In genomic region chr15:90916461-90916860, GRCh38 we compare ENCODE assay signal across 20 cellular contexts. TPM values are rescaled to one million over a fixed set of nuclear protein-coding genes. Genes with fewer than 3 reads are reported as not detected.
DNase-seq lines count a peak whose midpoint lies in the region; ATAC-seq, FAIRE-seq and TF ChIP-seq lines count a peak whose summit lies in the region.
"Had no signal": no experiment of that assay in that cellular context is flagged by ENCODE, and none has a peak within 500 bp of the region (broad histone marks: within the 10 kb centered on the region; RNA-seq: fewer than 3 reads in every experiment).

No MANE protein-coding gene starts in this region.

- intact Hi-C loops in HepG2 (cut with micrococcal nuclease; ENCODE audit: unreplicated experiment): no loop called here

- TF ChIP-seq CTCF in liver (IDR thresholded peaks at IDR 0.05; ENCODE audit: low read depth, low read length, missing input control): no peak
- no peak for TF ChIP-seq CTCF in HepG2 (CRISPR knock-in tag; IDR thresholded peaks at IDR 0.05)
- no peak for TF ChIP-seq CTCF in glutamatergic neuron (IDR thresholded peaks at IDR 0.05; ENCODE audit: partially characterized antibody, unreplicated experiment)
- TF ChIP-seq CTCF in osteoblast (IDR thresholded peaks at IDR 0.05; ENCODE audit: extremely low read depth, low read depth, low read length): no peak

- H3K27ac Mint-ChIP-seq in glutamatergic neuron (ENCODE audit: unreplicated experiment): peak overlapping the region; percentile 89
- H3K27ac Mint-ChIP-seq in T-cell: no peak overlapping the region
- H3K27ac Mint-ChIP-seq: T-helper 1 cell treated with Interleukin-12 subunit alpha and Interleukin-12 subunit beta and Interleukin-4 antibody, amounts not matched to agents 30 μg/mL and 1 μg/mL, for 36 hours had no signal

- DNase-seq in HepG2 (ENCODE audit: low spot score) (no peak), glutamatergic neuron (no peak), osteoblast (ENCODE audit: insufficient read length, low spot score, missing footprints) (peak; percentile 78), middle frontal gyrus (ENCODE audit: extremely low spot score, low spot score) (no peak), T-cell (no peak), NCI-H2171 (lab: John Stamatoyannopoulos, UW) (no peak)
- DNase-seq in stimulated activated CD4-positive, alpha-beta T cell treated with anti-CD3 and anti-CD28 coated beads, Interleukin-12 subunit alpha, Interleukin-12 subunit beta, amount 100 ng/mL, for 4 hours: no peak
- DNase-seq: activated CD4-positive, alpha-beta T cell treated with anti-CD3 and anti-CD28 coated beads for 4 hours; activated naive CD4-positive, alpha-beta T cell; activated T-cell treated with anti-CD3 and anti-CD28 coated beads, Interleukin-2, amount 50 U/mL, for 48 hours; DND-41; H9; naive thymus-derived CD8-positive, alpha-beta T cell; NCI-H2171 treated with DMSO at 0.1 percent for 48 hours; NCI-H524 treated with DMSO at 0.1 percent for 48 hours; NK-92 treated with Interleukin-12 subunit alpha and Interleukin-12 subunit beta, amount 100 ng/mL, for 24 hours had no signal

- TF ChIP-seq RAD21 in liver (IDR thresholded peaks at IDR 0.05) (no peak), HepG2 (CRISPR knock-in tag; IDR thresholded peaks at IDR 0.05) (no peak)

- peak overlapping the region; percentile 54 for H3K4me3 Mint-ChIP-seq in glutamatergic neuron (ENCODE audit: unreplicated experiment)
- no peak overlapping the region for H3K4me3 Mint-ChIP-seq in T-cell
- H3K4me3 Mint-ChIP-seq: central memory CD8-positive, alpha-beta T cell; H9; T-helper 1 cell treated with Interleukin-12 subunit alpha and Interleukin-12 subunit beta and Interleukin-4 antibody, amounts not matched to agents 30 μg/mL and 1 μg/mL, for 36 hours had no signal

- H3K9ac ChIP-seq in liver (ENCODE audit: low read depth in 1 of 2, low read length in 2 of 2) (no peak overlapping the region), HepG2 (ENCODE audit: insufficient read depth, low read depth, low read length) (no peak overlapping the region)

- H3K36me3 Mint-ChIP-seq in glutamatergic neuron (ENCODE audit: unreplicated experiment): peaks cover 5% of the 10 kb centered on the region
- H3K36me3 Mint-ChIP-seq in T-cell: peaks cover 74% of the 10 kb centered on the region

- 91% methylated on average over 11 of the region's 11 CpGs for whole genome bisulfite sequencing in liver
- WGBS in HepG2 (ENCODE audit: low lambda C conversion rate): 91% methylated on average over 11 of the region's 11 CpGs

- peaks cover 19 to 93% (median 70%) of the 10 kb centered on the region in 4 donors for H3K36me3 ChIP-seq in liver (ENCODE audit: control insufficient read depth in 4 of 4, insufficient read depth in 3 of 4, low read depth in 1 of 4, low read length in 3 of 4)
- peaks cover 36 to 82% of the 10 kb centered on the region in 2 experiments; a peak in 4 of 5 replicates for H3K36me3 ChIP-seq in HepG2 (replicated peaks in 1 of 2; ENCODE audit: control insufficient read depth in 1 of 2, insufficient read depth in 2 of 2, low read length in 2 of 2)
- peaks cover 69% of the 10 kb centered on the region for H3K36me3 ChIP-seq in osteoblast (ENCODE audit: insufficient read depth, low read length)

- CTCF ChIA-PET in HepG2 (lab: Yijun Ruan, JAX; ENCODE audit: low intra/inter-chr PET ratio, low total read pairs): no interaction called here
- CTCF ChIA-PET in T-cell (lab: Charles Lee): no interaction called here

- TF ChIP-seq EP300 in HepG2 (IDR thresholded peaks at IDR 0.05; ENCODE audit: low read depth in 2 of 2, low read length in 2 of 2): no peak
- no peak for TF ChIP-seq EP300 in HepG2 (CRISPR knock-in tag; IDR thresholded peaks at IDR 0.05; ENCODE audit: borderline replicate concordance)

- no peak for TF ChIP-seq POLR2A in HepG2 (IDR thresholded peaks at IDR 0.05; ENCODE audit: insufficient read depth in 1 of 2, low read depth in 2 of 2, low read length in 2 of 2)

- H3K9me3 Mint-ChIP-seq in glutamatergic neuron (ENCODE audit: unreplicated experiment): peaks cover 16% of the 10 kb centered on the region
- H3K9me3 Mint-ChIP-seq in T-cell: no peaks in the 10 kb centered on the region
- H3K9me3 Mint-ChIP-seq: central memory CD8-positive, alpha-beta T cell; H9; naive thymus-derived CD8-positive, alpha-beta T cell; T-helper 1 cell treated with Interleukin-12 subunit alpha and Interleukin-12 subunit beta and Interleukin-4 antibody, amounts not matched to agents 30 μg/mL and 1 μg/mL, for 36 hours had no signal

- H3K27me3 ChIP-seq in liver (ENCODE audit: control insufficient read depth in 4 of 4, insufficient read depth in 4 of 4, low read length in 3 of 4): no peaks in the 10 kb centered on the region
- no peaks in the 10 kb centered on the region for H3K27me3 ChIP-seq in HepG2 (ENCODE audit: control insufficient read depth in 1 of 2, insufficient read depth in 2 of 2, low read length in 2 of 2)
- no peaks in the 10 kb centered on the region for H3K27me3 ChIP-seq in osteoblast (ENCODE audit: insufficient read depth, low read length)

- H2AFZ ChIP-seq in HepG2 (ENCODE audit: low read length) (no peak overlapping the region), osteoblast (ENCODE audit: low read length) (no peak overlapping the region)

- BruUV-seq in HepG2 (replicated peaks; lab: Mats Ljungman, UMichigan): no TSS peak

- H3K4me1 ChIP-seq in liver (ENCODE audit: control insufficient read depth in 4 of 4, insufficient read depth in 4 of 4, low read length in 3 of 4) (no peaks in the 10 kb centered on the region), HepG2 (ENCODE audit: insufficient read depth, low read length) (no peaks in the 10 kb centered on the region), osteoblast (ENCODE audit: insufficient read depth, low read length) (no peaks in the 10 kb centered on the region)

- H3K79me2 ChIP-seq in HepG2 (ENCODE audit: insufficient read depth, low read length) (no peaks in the 10 kb centered on the region), osteoblast (ENCODE audit: insufficient read depth, low read length) (no peaks in the 10 kb centered on the region)

- no peak for FAIRE-seq in HepG2 (lab: Jason Lieb, UNC)
- FAIRE-seq: RCC 7860 had no signal

- H3K4me1 Mint-ChIP-seq in glutamatergic neuron (ENCODE audit: low read depth, unreplicated experiment) (peaks cover 27% of the 10 kb centered on the region), T-cell (no peaks in the 10 kb centered on the region)

- H3K4me2 ChIP-seq in HepG2 (ENCODE audit: low read depth, low read length) (no peak overlapping the region), osteoblast (ENCODE audit: insufficient read depth, low read length) (no peak overlapping the region)

- H3K27ac ChIP-seq in liver (ENCODE audit: low read depth in 1 of 2, low read length in 2 of 2) (peak overlapping the region; percentile 15 to 40), HepG2 (ENCODE audit: extremely low read length, insufficient read depth, low read length) (no peak overlapping the region), osteoblast (ENCODE audit: low read depth, low read length) (no peak overlapping the region)

- no peaks in the 10 kb centered on the region for H3K9me3 ChIP-seq in liver (ENCODE audit: control insufficient read depth in 4 of 4, low read length in 3 of 4)
- no peaks in the 10 kb centered on the region for H3K9me3 ChIP-seq in HepG2 (ENCODE audit: low read length)
- no peaks in the 10 kb centered on the region for H3K9me3 ChIP-seq in osteoblast (ENCODE audit: low read depth, low read length)

- H3K27me3 Mint-ChIP-seq in glutamatergic neuron (ENCODE audit: unreplicated experiment) (peaks cover 9% of the 10 kb centered on the region), T-cell (no peaks in the 10 kb centered on the region)
- H3K27me3 Mint-ChIP-seq: central memory CD8-positive, alpha-beta T cell; naive thymus-derived CD8-positive, alpha-beta T cell had no signal

- POLR2A ChIA-PET in HepG2 (lab: Yijun Ruan, JAX) (no interaction called here), T-cell (lab: Charles Lee) (no interaction called here)

- in situ Hi-C loops in HepG2 (cut with HindIII; ENCODE audit: extremely low pct_ligation_motif_present, low pct_unique_long_range_greater_than_20kb): no loop called here

- ATAC-seq in HepG2 (no peak), T-cell (replicated peaks in 1 of 4) (no peak)
- ATAC-seq: naive thymus-derived CD8-positive, alpha-beta T cell had no signal

- H3K4me3 ChIP-seq in liver (ENCODE audit: low read depth in 1 of 3, low read length in 3 of 3) (no peak overlapping the region), HepG2 (replicated peaks in 1 of 3; ENCODE audit: insufficient read depth in 1 of 3, low read depth in 2 of 3, low read length in 3 of 3) (no peak overlapping the region), osteoblast (ENCODE audit: insufficient read depth, low read length) (no peak overlapping the region)

- no peaks in the 10 kb centered on the region for H4K20me1 ChIP-seq in HepG2 (ENCODE audit: insufficient read depth, low read length)
- no peaks in the 10 kb centered on the region for H4K20me1 ChIP-seq in osteoblast (ENCODE audit: insufficient read depth, low read length)

RNA-seq across cellular contexts. Expression of gene MAN2A2, which starts 13.4 kb away (rescaled TPM):
- total RNA-seq in liver (100 to 1,000 TPM in 1 of 2 donors, 10 to 100 TPM in 1; 73.9 to 111 TPM), HepG2 (2016; rRNA removed; fragmentation: Illumina TruSeq; extraction: Trizol) (6.7 and 17.5 TPM in 2 replicates), glutamatergic neuron (ENCODE audit: unreplicated experiment) (81.8 TPM), osteoblast (15.2 and 20.0 TPM in 2 replicates), T-cell (100 to 1,000 TPM; 119 to 158 (median 142) TPM)
- polyA plus RNA-seq in liver (10 to 100 TPM; 17.3 to 27.8 TPM), HepG2 (2011; rRNA removed) (43.8 and 51.5 TPM in 2 replicates)
- total RNA-seq in HepG2 (2016; cell fraction: cytosol; rRNA removed; fragmentation: Illumina TruSeq; extraction: Trizol; ENCODE audit: low read depth): 8.9 and 9.3 TPM in 2 replicates
- 5.6 and 21.4 TPM in 2 replicates for total RNA-seq in HepG2 (2016; cell fraction: insoluble cytoplasmic fraction; rRNA removed; fragmentation: Illumina TruSeq; extraction: Trizol)
- 9.6 and 10.0 TPM in 2 replicates for total RNA-seq in HepG2 (2016; cell fraction: membrane; rRNA removed; fragmentation: Illumina TruSeq; extraction: Trizol)
- total RNA-seq in HepG2 (2016; cell fraction: nucleus; rRNA removed; fragmentation: Illumina TruSeq; extraction: Trizol): 31.3 and 36.5 TPM in 2 replicates
- 18.4 and 29.4 TPM in 2 replicates for polyA plus RNA-seq in HepG2 (2011; cell fraction: cytosol; rRNA removed)
- 296 and 398 TPM in 2 replicates for polyA plus RNA-seq in HepG2 (2011; cell fraction: nucleus; rRNA removed)
- polyA plus RNA-seq in HepG2 (2012): 13.2 and 18.7 TPM in 2 replicates
- 1.5 and 2.3 TPM in 2 replicates for polyA plus RNA-seq in HepG2 (2016; cell fraction: cytosol; fragmentation: Illumina TruSeq; extraction: Trizol; ENCODE audit: low read depth)
- 7.9 and 9.3 TPM in 2 replicates for polyA plus RNA-seq in HepG2 (2016; cell fraction: insoluble cytoplasmic fraction; fragmentation: Illumina TruSeq; extraction: Trizol; ENCODE audit: low read depth)
- polyA plus RNA-seq in HepG2 (2016; cell fraction: membrane; fragmentation: Illumina TruSeq; extraction: Trizol; ENCODE audit: low read depth): 5.8 and 8.8 TPM in 2 replicates
- 117 and 126 TPM in 2 replicates for polyA plus RNA-seq in HepG2 (2016; cell fraction: nucleus; fragmentation: Illumina TruSeq; extraction: Trizol; ENCODE audit: insufficient read depth, low read depth)
- 46.3 and 58.9 TPM in 2 replicates for polyA minus RNA-seq in HepG2 (2011; rRNA and poly(A)+ RNA removed; ENCODE audit: low replicate concordance)
- 16.2 and 16.4 TPM in 2 replicates for polyA minus RNA-seq in HepG2 (2011; cell fraction: cytosol; rRNA and poly(A)+ RNA removed)
- 38.2 and 38.5 TPM in 2 replicates for polyA minus RNA-seq in HepG2 (2011; cell fraction: nucleus; rRNA and poly(A)+ RNA removed)

RNA-seq across cellular contexts. Expression of gene HDDC3, which starts 15.9 kb away (rescaled TPM):
- 10 to 100 TPM; 12.5 to 15.3 TPM for total RNA-seq in liver
- polyA plus RNA-seq in liver: 10 to 100 TPM; 12.9 to 15.4 TPM
- 28.3 and 30.0 TPM in 2 replicates for total RNA-seq in HepG2 (2016; rRNA removed; fragmentation: Illumina TruSeq; extraction: Trizol)
- total RNA-seq in HepG2 (2016; cell fraction: cytosol; rRNA removed; fragmentation: Illumina TruSeq; extraction: Trizol; ENCODE audit: low read depth): 9.5 and 9.9 TPM in 2 replicates
- total RNA-seq in HepG2 (2016; cell fraction: insoluble cytoplasmic fraction; rRNA removed; fragmentation: Illumina TruSeq; extraction: Trizol): 29.5 and 31.1 TPM in 2 replicates
- 19.0 and 21.4 TPM in 2 replicates for total RNA-seq in HepG2 (2016; cell fraction: membrane; rRNA removed; fragmentation: Illumina TruSeq; extraction: Trizol)
- 14.9 and 16.3 TPM in 2 replicates for total RNA-seq in HepG2 (2016; cell fraction: nucleus; rRNA removed; fragmentation: Illumina TruSeq; extraction: Trizol)
- 18.7 and 21.7 TPM in 2 replicates for polyA plus RNA-seq in HepG2 (2011; rRNA removed)
- polyA plus RNA-seq in HepG2 (2011; cell fraction: cytosol; rRNA removed): 21.7 and 23.0 TPM in 2 replicates
- polyA plus RNA-seq in HepG2 (2011; cell fraction: nucleus; rRNA removed): 18.2 and 23.4 TPM in 2 replicates
- 12.4 and 14.3 TPM in 2 replicates for polyA plus RNA-seq in HepG2 (2012)
- 15.3 and 16.8 TPM in 2 replicates for polyA plus RNA-seq in HepG2 (2016; cell fraction: cytosol; fragmentation: Illumina TruSeq; extraction: Trizol; ENCODE audit: low read depth)
- polyA plus RNA-seq in HepG2 (2016; cell fraction: insoluble cytoplasmic fraction; fragmentation: Illumina TruSeq; extraction: Trizol; ENCODE audit: low read depth): 32.6 and 35.8 TPM in 2 replicates
- polyA plus RNA-seq in HepG2 (2016; cell fraction: membrane; fragmentation: Illumina TruSeq; extraction: Trizol; ENCODE audit: low read depth): 20.1 and 22.5 TPM in 2 replicates
- 23.2 and 27.0 TPM in 2 replicates for polyA plus RNA-seq in HepG2 (2016; cell fraction: nucleus; fragmentation: Illumina TruSeq; extraction: Trizol; ENCODE audit: insufficient read depth, low read depth)
- polyA minus RNA-seq in HepG2 (2011; rRNA and poly(A)+ RNA removed; ENCODE audit: low replicate concordance): 12.2 and 28.5 TPM in 2 replicates
- polyA minus RNA-seq in HepG2 (2011; cell fraction: cytosol; rRNA and poly(A)+ RNA removed): 8.2 and 8.6 TPM in 2 replicates
- 13.3 and 14.7 TPM in 2 replicates for polyA minus RNA-seq in HepG2 (2011; cell fraction: nucleus; rRNA and poly(A)+ RNA removed)
- 10.7 TPM for total RNA-seq in glutamatergic neuron (ENCODE audit: unreplicated experiment)
- total RNA-seq in osteoblast: 8.8 and 11.6 TPM in 2 replicates
- total RNA-seq in T-cell: 10 to 100 TPM; 14.4 to 28.6 (median 26.2) TPM

RNA-seq across cellular contexts. Expression of gene UNC45A, which starts 18.6 kb away (rescaled TPM):
- total RNA-seq in liver (10 to 100 TPM; 30.4 to 31.2 TPM), HepG2 (2016; rRNA removed; fragmentation: Illumina TruSeq; extraction: Trizol) (39.2 and 39.7 TPM in 2 replicates), glutamatergic neuron (ENCODE audit: unreplicated experiment) (65.1 TPM), osteoblast (72.5 and 74.9 TPM in 2 replicates), T-cell (10 to 100 TPM; 39.4 to 80.3 (median 72.2) TPM)
- polyA plus RNA-seq in liver (10 to 100 TPM; 13.9 to 19.5 TPM), HepG2 (2011; rRNA removed) (33.8 and 39.6 TPM in 2 replicates)
- total RNA-seq in HepG2 (2016; cell fraction: cytosol; rRNA removed; fragmentation: Illumina TruSeq; extraction: Trizol; ENCODE audit: low read depth): 7.4 and 8.3 TPM in 2 replicates
- 37.2 and 42.0 TPM in 2 replicates for total RNA-seq in HepG2 (2016; cell fraction: insoluble cytoplasmic fraction; rRNA removed; fragmentation: Illumina TruSeq; extraction: Trizol)
- 10.7 and 11.5 TPM in 2 replicates for total RNA-seq in HepG2 (2016; cell fraction: membrane; rRNA removed; fragmentation: Illumina TruSeq; extraction: Trizol)
- 29.9 and 30.4 TPM in 2 replicates for total RNA-seq in HepG2 (2016; cell fraction: nucleus; rRNA removed; fragmentation: Illumina TruSeq; extraction: Trizol)
- 28.5 and 36.4 TPM in 2 replicates for polyA plus RNA-seq in HepG2 (2011; cell fraction: cytosol; rRNA removed)
- 128 and 143 TPM in 2 replicates for polyA plus RNA-seq in HepG2 (2011; cell fraction: nucleus; rRNA removed)
- polyA plus RNA-seq in HepG2 (2012): 23.6 and 29.6 TPM in 2 replicates
- polyA plus RNA-seq in HepG2 (2016; cell fraction: cytosol; fragmentation: Illumina TruSeq; extraction: Trizol; ENCODE audit: low read depth): 3.2 and 3.8 TPM in 2 replicates
- 31.6 and 37.2 TPM in 2 replicates for polyA plus RNA-seq in HepG2 (2016; cell fraction: insoluble cytoplasmic fraction; fragmentation: Illumina TruSeq; extraction: Trizol; ENCODE audit: low read depth)
- 6.4 and 8.0 TPM in 2 replicates for polyA plus RNA-seq in HepG2 (2016; cell fraction: membrane; fragmentation: Illumina TruSeq; extraction: Trizol; ENCODE audit: low read depth)
- polyA plus RNA-seq in HepG2 (2016; cell fraction: nucleus; fragmentation: Illumina TruSeq; extraction: Trizol; ENCODE audit: insufficient read depth, low read depth): 52.0 and 53.3 TPM in 2 replicates
- polyA minus RNA-seq in HepG2 (2011; rRNA and poly(A)+ RNA removed; ENCODE audit: low replicate concordance): 77.7 and 119 TPM in 2 replicates
- 23.5 and 25.8 TPM in 2 replicates for polyA minus RNA-seq in HepG2 (2011; cell fraction: cytosol; rRNA and poly(A)+ RNA removed)
- polyA minus RNA-seq in HepG2 (2011; cell fraction: nucleus; rRNA and poly(A)+ RNA removed): 37.1 and 48.0 TPM in 2 replicates

RNA-seq across cellular contexts. Expression of gene FES, which starts 32.2 kb away (rescaled TPM):
- total RNA-seq in liver (10 to 100 TPM; 42.8 to 43.1 TPM), HepG2 (2016; rRNA removed; fragmentation: Illumina TruSeq; extraction: Trizol) (8.5 and 9.5 TPM in 2 replicates), glutamatergic neuron (ENCODE audit: unreplicated experiment) (3.3 TPM), osteoblast (19.2 and 20.3 TPM in 2 replicates), T-cell (1 to 10 TPM; 3.2 to 5.2 (median 4.3) TPM)
- polyA plus RNA-seq in liver (10 to 100 TPM; 12.1 to 14.7 TPM), HepG2 (2011; rRNA removed) (4.0 and 4.3 TPM in 2 replicates)
- total RNA-seq in HepG2 (2016; cell fraction: cytosol; rRNA removed; fragmentation: Illumina TruSeq; extraction: Trizol; ENCODE audit: low read depth): 3.0 and 3.5 TPM in 2 replicates
- total RNA-seq in HepG2 (2016; cell fraction: insoluble cytoplasmic fraction; rRNA removed; fragmentation: Illumina TruSeq; extraction: Trizol): 9.6 TPM in 2 replicates
- 3.8 and 4.7 TPM in 2 replicates for total RNA-seq in HepG2 (2016; cell fraction: membrane; rRNA removed; fragmentation: Illumina TruSeq; extraction: Trizol)
- total RNA-seq in HepG2 (2016; cell fraction: nucleus; rRNA removed; fragmentation: Illumina TruSeq; extraction: Trizol): 5.2 and 5.4 TPM in 2 replicates
- 2.8 and 5.7 TPM in 2 replicates for polyA plus RNA-seq in HepG2 (2011; cell fraction: cytosol; rRNA removed)
- polyA plus RNA-seq in HepG2 (2011; cell fraction: nucleus; rRNA removed): 13.7 and 22.6 TPM in 2 replicates
- 1.3 and 1.7 TPM in 2 replicates for polyA plus RNA-seq in HepG2 (2012)
- 3.0 TPM in 2 replicates for polyA plus RNA-seq in HepG2 (2016; cell fraction: cytosol; fragmentation: Illumina TruSeq; extraction: Trizol; ENCODE audit: low read depth)
- polyA plus RNA-seq in HepG2 (2016; cell fraction: insoluble cytoplasmic fraction; fragmentation: Illumina TruSeq; extraction: Trizol; ENCODE audit: low read depth): 6.1 and 6.9 TPM in 2 replicates
- 2.4 TPM in 2 replicates for polyA plus RNA-seq in HepG2 (2016; cell fraction: membrane; fragmentation: Illumina TruSeq; extraction: Trizol; ENCODE audit: low read depth)
- polyA plus RNA-seq in HepG2 (2016; cell fraction: nucleus; fragmentation: Illumina TruSeq; extraction: Trizol; ENCODE audit: insufficient read depth, low read depth): 8.5 and 10.3 TPM in 2 replicates
- polyA minus RNA-seq in HepG2 (2011; rRNA and poly(A)+ RNA removed; ENCODE audit: low replicate concordance): 0.37 and 5.3 TPM in 2 replicates
- polyA minus RNA-seq in HepG2 (2011; cell fraction: cytosol; rRNA and poly(A)+ RNA removed): 1.7 and 1.8 TPM in 2 replicates
- polyA minus RNA-seq in HepG2 (2011; cell fraction: nucleus; rRNA and poly(A)+ RNA removed): 5.1 and 6.2 TPM in 2 replicates

RNA-seq across cellular contexts. Expression of gene RCCD1, which starts 38.2 kb away (rescaled TPM):
- total RNA-seq in liver (10 to 100 TPM in 1 of 2 donors, 1 to 10 TPM in 1; 4.1 to 13.3 TPM), HepG2 (2016; rRNA removed; fragmentation: Illumina TruSeq; extraction: Trizol) (10.0 and 15.1 TPM in 2 replicates), glutamatergic neuron (ENCODE audit: unreplicated experiment) (11.5 TPM), osteoblast (11.2 TPM in 2 replicates), T-cell (10 to 100 TPM in 3 of 5 donors, 1 to 10 TPM in 2; 5.7 to 21.2 (median 15.8) TPM)
- polyA plus RNA-seq in liver (1 to 10 TPM; 3.6 to 4.6 TPM), HepG2 (2011; rRNA removed) (12.9 and 14.1 TPM in 2 replicates)
- 6.0 TPM in 2 replicates for total RNA-seq in HepG2 (2016; cell fraction: cytosol; rRNA removed; fragmentation: Illumina TruSeq; extraction: Trizol; ENCODE audit: low read depth)
- total RNA-seq in HepG2 (2016; cell fraction: insoluble cytoplasmic fraction; rRNA removed; fragmentation: Illumina TruSeq; extraction: Trizol): 9.7 and 17.0 TPM in 2 replicates
- 7.6 and 8.9 TPM in 2 replicates for total RNA-seq in HepG2 (2016; cell fraction: membrane; rRNA removed; fragmentation: Illumina TruSeq; extraction: Trizol)
- 9.4 and 11.4 TPM in 2 replicates for total RNA-seq in HepG2 (2016; cell fraction: nucleus; rRNA removed; fragmentation: Illumina TruSeq; extraction: Trizol)
- polyA plus RNA-seq in HepG2 (2011; cell fraction: cytosol; rRNA removed): 6.2 and 8.5 TPM in 2 replicates
- 61.8 and 71.8 TPM in 2 replicates for polyA plus RNA-seq in HepG2 (2011; cell fraction: nucleus; rRNA removed)
- 14.2 and 14.4 TPM in 2 replicates for polyA plus RNA-seq in HepG2 (2012)
- polyA plus RNA-seq in HepG2 (2016; cell fraction: cytosol; fragmentation: Illumina TruSeq; extraction: Trizol; ENCODE audit: low read depth): 2.2 and 3.1 TPM in 2 replicates
- polyA plus RNA-seq in HepG2 (2016; cell fraction: insoluble cytoplasmic fraction; fragmentation: Illumina TruSeq; extraction: Trizol; ENCODE audit: low read depth): 11.9 and 21.8 TPM in 2 replicates
- polyA plus RNA-seq in HepG2 (2016; cell fraction: membrane; fragmentation: Illumina TruSeq; extraction: Trizol; ENCODE audit: low read depth): 5.0 and 5.7 TPM in 2 replicates
- polyA plus RNA-seq in HepG2 (2016; cell fraction: nucleus; fragmentation: Illumina TruSeq; extraction: Trizol; ENCODE audit: insufficient read depth, low read depth): 25.8 and 26.4 TPM in 2 replicates
- polyA minus RNA-seq in HepG2 (2011; rRNA and poly(A)+ RNA removed; ENCODE audit: low replicate concordance): 5.9 and 24.5 TPM in 2 replicates
- 3.3 and 3.4 TPM in 2 replicates for polyA minus RNA-seq in HepG2 (2011; cell fraction: cytosol; rRNA and poly(A)+ RNA removed)
- polyA minus RNA-seq in HepG2 (2011; cell fraction: nucleus; rRNA and poly(A)+ RNA removed): 11.7 and 13.4 TPM in 2 replicates

Comparison
In these comparisons a context has a peak if more than half of its experiments do, and no peak if none do; other contexts are left out.
1. H3K27ac ChIP-seq: peak in liver (2 of 2); none in HepG2 (single experiment) and osteoblast (single experiment).